9 cellular contexts compared by ENCODE assay signal in the genomic region with DNA sequence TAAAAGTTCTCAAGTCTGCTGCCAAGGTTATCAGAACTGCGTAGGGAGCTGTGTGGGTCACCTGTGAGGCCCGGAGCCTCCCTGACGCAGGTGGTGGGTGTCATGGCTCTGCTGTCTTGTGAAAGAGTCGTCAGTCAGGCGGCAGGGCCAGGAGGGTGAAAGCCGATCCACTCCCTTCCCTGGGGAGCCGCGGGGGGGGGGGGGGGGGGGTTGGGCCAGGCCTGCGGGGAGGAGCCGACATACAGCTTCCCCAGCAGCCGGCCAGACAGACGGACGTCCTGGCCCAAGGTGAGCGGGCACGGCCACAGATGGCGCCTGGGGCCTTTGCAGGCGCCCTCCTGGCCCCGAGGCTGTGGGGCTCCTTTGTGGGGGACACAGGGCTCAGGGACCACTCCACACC. TPM values are rescaled to one million over a fixed set of nuclear protein-coding genes. Genes with fewer than 3 reads are reported as not detected.
DNase-seq lines count a peak whose midpoint lies in the region; ATAC-seq and TF ChIP-seq lines count a peak whose summit lies in the region.
"Had no signal": no experiment of that assay in that cellular context is flagged by ENCODE, and none has a peak within 500 bp of the region (broad histone marks: within the 10 kb centered on the region; RNA-seq: fewer than 3 reads in every experiment).

No MANE protein-coding gene starts in this region.

- TF ChIP-seq CTCF in Panc1 (IDR thresholded peaks at IDR 0.05) (no peak), upper lobe of right lung (IDR thresholded peaks at IDR 0.05) (no peak), testis (IDR thresholded peaks at IDR 0.05) (no peak)

- no peaks in the 10 kb centered on the region for H3K9me3 ChIP-seq in Panc1 (ENCODE audit: control insufficient read depth, insufficient read depth, low read depth, low read length)
- H3K9me3 ChIP-seq in upper lobe of right lung: no peaks in the 10 kb centered on the region
- H3K9me3 ChIP-seq in testis: no peaks in the 10 kb centered on the region

- WGBS in testis, 2 donors: 58 to 61% methylated on average over 6 to 13 of the region's 18 CpGs

- no peaks in the 10 kb centered on the region for H3K36me3 ChIP-seq in Panc1 (ENCODE audit: control insufficient read depth, insufficient read depth, low read length)
- peaks cover 2% of the 10 kb centered on the region for H3K36me3 ChIP-seq in upper lobe of right lung
- no peaks in the 10 kb centered on the region for H3K36me3 ChIP-seq in testis (ENCODE audit: low read depth, missing control alignments)

- BruUV-seq in Panc1 (replicated peaks; lab: Mats Ljungman, UMichigan): no TSS peak

- TF ChIP-seq POLR2A in testis (IDR thresholded peaks at IDR 0.05): no peak

- CTCF ChIA-PET in Panc1 (lab: Charles Lee): interaction anchor here (0.6 to 0.9 kb wide), 2 partner anchors 23 to 49 kb away, joined by 4 to 8 read pairs; no protein-coding TSS in a partner anchor

- peaks cover 41% of the 10 kb centered on the region for H3K4me1 ChIP-seq in Panc1 (ENCODE audit: control insufficient read depth, insufficient read depth, low read length)
- H3K4me1 ChIP-seq in upper lobe of right lung: peaks cover 12% of the 10 kb centered on the region
- H3K4me1 ChIP-seq in testis: peaks cover 20% of the 10 kb centered on the region

- POLR2A ChIA-PET in Panc1 (lab: Charles Lee): no interaction called here

- H3K27me3 ChIP-seq in Panc1 (ENCODE audit: control insufficient read depth, insufficient read depth, low read length) (no peaks in the 10 kb centered on the region), upper lobe of right lung (no peaks in the 10 kb centered on the region), testis (no peaks in the 10 kb centered on the region)

- 0 out of 2 replicates have a peak overlapping the region, but pooled peaks have one; percentile 51 for H3K27ac ChIP-seq in Panc1 (ENCODE audit: low read length)
- H3K27ac ChIP-seq in upper lobe of right lung: peak overlapping the region; percentile 51
- H3K27ac ChIP-seq in testis: no peak overlapping the region

- in situ Hi-C loops in Panc1 (cut with HindIII; ENCODE audit: low pct_unique_long_range_greater_than_20kb, low sequenced_read_pairs): no loop called here

- DNase-seq in NCI-H82 (lab: John Stamatoyannopoulos, UW) (peak; percentile 46), NCI-H82 treated with DMSO at 0.1 percent for 48 hours (lab: John Stamatoyannopoulos, UW; ENCODE audit: unreplicated experiment) (no peak), Panc1 (ENCODE audit: low read depth, low spot score) (no peak), iPS-NIHi11 (ENCODE audit: low spot score) (peak; percentile 75), upper lobe of right lung (peak; percentile 88), testis (no peak), epidermal melanocyte (ENCODE audit: insufficient read length, low spot score) (no peak)
- DNase-seq: mesendoderm had no signal

- ATAC-seq in Panc1: peak; percentile 29
- peak; percentile 57 for ATAC-seq in upper lobe of right lung
- ATAC-seq in GM21576 (IDR thresholded peaks at IDR 0.05; ENCODE audit: unreplicated experiment): no peak

- H3K4me3 ChIP-seq in Panc1 (ENCODE audit: low read depth in 2 of 2, low read length in 2 of 2) (no peak overlapping the region), upper lobe of right lung (no peak overlapping the region), testis (no peak overlapping the region)

- intact Hi-C loops in Panc1 (cut with micrococcal nuclease; ENCODE audit: unreplicated experiment) (no loop called here), upper lobe of right lung (cut with DNase I) (no loop called here), testis (cut with DNase I; ENCODE audit: low total_unique reads) (no loop called here)

RNA-seq across cellular contexts. Expression of a gene that starts 12.4 kb away (rescaled TPM):
- total RNA-seq in Panc1 (2021; ENCODE audit: unreplicated experiment) (101 TPM), upper lobe of right lung (125 TPM), testis (10 to 100 TPM; 58.9 to 65.0 TPM)
- 92.5 TPM for polyA plus RNA-seq in Panc1 (2012; ENCODE audit: insufficient read length)
- polyA plus RNA-seq in testis (ENCODE audit: insufficient read depth, low read depth, low replicate concordance): 34.3 TPM

RNA-seq across cellular contexts. Expression of a gene that starts 43.9 kb away (rescaled TPM):
- total RNA-seq in Panc1 (2021; ENCODE audit: unreplicated experiment) (116 TPM), upper lobe of right lung (51.8 TPM), testis (100 to 1,000 TPM; 194 to 209 TPM)
- 141 TPM for polyA plus RNA-seq in Panc1 (2012; ENCODE audit: insufficient read length)
- polyA plus RNA-seq in testis (ENCODE audit: insufficient read depth, low read depth, low replicate concordance): 197 TPM

RNA-seq across cellular contexts. Expression of a gene that starts 57.9 kb away (rescaled TPM):
- total RNA-seq in Panc1 (2021; ENCODE audit: unreplicated experiment): 577 TPM
- polyA plus RNA-seq in Panc1 (2012; ENCODE audit: insufficient read length): 1,363 TPM
- total RNA-seq in upper lobe of right lung: 387 TPM
- total RNA-seq in testis: 1,000 to 10,000 TPM; 1,153 to 1,773 TPM
- polyA plus RNA-seq in testis (ENCODE audit: insufficient read depth, low read depth, low replicate concordance): 1,893 TPM

Comparison
In these comparisons a context has a peak if more than half of its experiments do, and no peak if none do; other contexts are left out.
1. DNase-seq: peak in NCI-H82 (single experiment), iPS-NIHi11 (single experiment) and upper lobe of right lung (single experiment); none in NCI-H82 treated with DMSO at 0.1 percent for 48 hours (single experiment), Panc1 (single experiment), testis (single experiment) and epidermal melanocyte (single experiment).
2. H3K27ac ChIP-seq: peak in Panc1 (single experiment) and upper lobe of right lung (single experiment); none in testis (0 of 2).